In the genomic region with DNA sequence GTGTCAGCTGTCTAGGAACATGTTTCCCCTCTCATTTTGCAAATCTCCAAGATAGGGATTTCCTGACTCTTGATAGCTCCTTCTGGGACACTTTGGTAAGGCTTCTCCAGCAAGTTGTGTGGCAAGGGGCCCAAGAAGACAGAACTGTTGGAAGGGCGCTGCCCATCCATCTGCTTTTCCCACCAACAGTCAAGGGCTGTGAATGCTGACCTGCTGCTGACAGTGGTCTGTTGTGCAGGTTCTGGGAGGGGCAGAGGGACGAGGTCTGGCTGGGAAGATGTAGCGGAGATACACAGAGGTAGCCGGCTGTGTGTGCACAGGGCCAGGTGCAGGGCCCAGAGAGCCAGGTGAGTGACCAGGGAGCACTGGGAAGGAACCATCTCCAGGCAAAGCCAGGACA, we compare ENCODE assay signal across 1 cellular context.
TF ChIP-seq lines count a peak whose summit lies in the region.

No MANE protein-coding gene starts in this region.

TF ChIP-seq in K562, 482 proteins besides CTCF, POLR2A, EP300 and RAD21:
- TF ChIP-seq, protein P1, sequence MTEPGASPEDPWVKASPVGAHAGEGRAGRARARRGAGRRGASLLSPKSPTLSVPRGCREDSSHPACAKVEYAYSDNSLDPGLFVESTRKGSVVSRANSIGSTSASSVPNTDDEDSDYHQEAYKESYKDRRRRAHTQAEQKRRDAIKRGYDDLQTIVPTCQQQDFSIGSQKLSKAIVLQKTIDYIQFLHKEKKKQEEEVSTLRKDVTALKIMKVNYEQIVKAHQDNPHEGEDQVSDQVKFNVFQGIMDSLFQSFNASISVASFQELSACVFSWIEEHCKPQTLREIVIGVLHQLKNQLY (CRISPR knock-in tag; conservative IDR thresholded peaks at IDR 0.05), result peak in 1 of 2 experiments; percentile 17; a peak in 1 of 4 replicates
- no peak for TF ChIP-seq ZZZ3 (IDR thresholded peaks at IDR 0.05)
